Comparison of ENCODE assay signal across 9 cellular contexts in genomic region chr14:100104523-100105300, GRCh38. TPM values are rescaled to one million over a fixed set of nuclear protein-coding genes. Genes with fewer than 3 reads are reported as not detected.
DNase-seq lines count a peak whose midpoint lies in the region; ATAC-seq and TF ChIP-seq lines count a peak whose summit lies in the region.
"Had no signal": no experiment of that assay in that cellular context is flagged by ENCODE, and none has a peak within 500 bp of the region (broad histone marks: within the 10 kb centered on the region; RNA-seq: fewer than 3 reads in every experiment).

No MANE protein-coding gene starts in this region.

- in situ Hi-C loops in SK-MEL-5 (cut with HindIII; ENCODE audit: low pct_unique_long_range_greater_than_20kb, low sequenced_read_pairs) = no loop called here

- DNase-seq in SK-MEL-5 (ENCODE audit: low read depth, low spot score) (peak; percentile 48), smooth muscle cell of the brain vasculature (ENCODE audit: low read depth, low spot score) (peak; percentile 73), neuronal stem cell (ENCODE audit: low spot score) (no peak), NCI-H2081 (lab: John Stamatoyannopoulos, UW) (no peak), substantia nigra (lab: John Stamatoyannopoulos, UW) (no peak)
- no peak for DNase-seq in effector memory CD8-positive, alpha-beta T cell

- H3K9me3 Mint-ChIP-seq in effector memory CD8-positive, alpha-beta T cell = no peaks in the 10 kb centered on the region

- no peak overlapping the region for H2BK15ac ChIP-seq in neuronal stem cell (ENCODE audit: low read length)

- no peaks in the 10 kb centered on the region for H3K27me3 ChIP-seq in neuronal stem cell (ENCODE audit: control insufficient read depth in 3 of 3, insufficient read depth in 3 of 3, low read depth in 1 of 3, low read length in 3 of 3)

- no peak overlapping the region for H2BK5ac ChIP-seq in neuronal stem cell (ENCODE audit: low read length)

- H3K4ac ChIP-seq in neuronal stem cell (ENCODE audit: low read length) = no peak overlapping the region

- H3K14ac ChIP-seq in neuronal stem cell (ENCODE audit: low read length) = no peak overlapping the region

- H2AFZ ChIP-seq in neuronal stem cell (ENCODE audit: low read length) = no peak overlapping the region

- H3K23ac ChIP-seq in neuronal stem cell (ENCODE audit: low read depth, low read length, poor library complexity) = no peak overlapping the region

- H3K4me1 Mint-ChIP-seq in effector memory CD8-positive, alpha-beta T cell (ENCODE audit: low read depth in 2 of 2) = peaks cover 76 to 81% of the 10 kb centered on the region in 2 donors

- H3K27ac ChIP-seq in neuronal stem cell (replicated peaks; ENCODE audit: low read length) (no peak overlapping the region), substantia nigra (ENCODE audit: low read depth, low read length, poor library complexity, severe bottlenecking) (no peak overlapping the region)

- H4K8ac ChIP-seq in neuronal stem cell (ENCODE audit: low read depth, low read length) = no peak overlapping the region

- no peak for ATAC-seq in effector memory CD8-positive, alpha-beta T cell (replicated peaks)
- no peak for ATAC-seq in HG03354 (IDR thresholded peaks at IDR 0.05; ENCODE audit: poor library complexity, severe bottlenecking, unreplicated experiment)

- H4K91ac ChIP-seq in neuronal stem cell (ENCODE audit: low read depth, low read length, poor library complexity) = no peak overlapping the region

- H3K79me1 ChIP-seq in neuronal stem cell (ENCODE audit: low read depth, low read length) = peaks cover 7% of the 10 kb centered on the region

- peaks cover 0 to 4% of the 10 kb centered on the region in 2 donors for H3K4me1 ChIP-seq in neuronal stem cell (ENCODE audit: control insufficient read depth in 2 of 2, insufficient read depth in 1 of 2, low read depth in 1 of 2, low read length in 2 of 2)

- no CpG with 5 or more reads among the region's 7 CpGs for WGBS in neuronal stem cell (ENCODE audit: extremely low coverage in 2 of 2, insufficient read length in 2 of 2, insufficient replicate concordance in 1 of 2), 2 donors

- H3K4me3 ChIP-seq in neuronal stem cell (ENCODE audit: low read length in 2 of 2) = no peak overlapping the region

- no peak overlapping the region for H2BK12ac ChIP-seq in neuronal stem cell (ENCODE audit: low read length)

- peak overlapping the region; percentile 40 to 76 for H3K4me3 Mint-ChIP-seq in effector memory CD8-positive, alpha-beta T cell

- peaks cover 8 to 36% of the 10 kb centered on the region in 2 donors for H3K36me3 ChIP-seq in neuronal stem cell (replicated peaks in 1 of 2; ENCODE audit: control insufficient read depth in 2 of 2, insufficient read depth in 2 of 2, low read length in 2 of 2)

- no peaks in the 10 kb centered on the region for H3K27me3 Mint-ChIP-seq in effector memory CD8-positive, alpha-beta T cell
- H3K27me3 Mint-ChIP-seq: progenitor cell of endocrine pancreas had no signal

- no peak overlapping the region for H2AK5ac ChIP-seq in neuronal stem cell (ENCODE audit: low read depth, low read length)

- no peak overlapping the region for H2BK120ac ChIP-seq in neuronal stem cell (ENCODE audit: low read depth, low read length)

- H3K4me2 ChIP-seq in neuronal stem cell (ENCODE audit: insufficient read depth, low read length, poor library complexity, severe bottlenecking) = no peak overlapping the region

- peak overlapping the region; percentile 75 to 94 for H3K27ac Mint-ChIP-seq in effector memory CD8-positive, alpha-beta T cell
- H3K27ac Mint-ChIP-seq: progenitor cell of endocrine pancreas had no signal

- TF ChIP-seq CTCF in GM12873 (IDR thresholded peaks at IDR 0.05; ENCODE audit: insufficient read depth, low read depth, low read length, missing control alignments) = peak; percentile 47

- no peak overlapping the region for H3K18ac ChIP-seq in neuronal stem cell (ENCODE audit: low read length)

- H3K9me3 ChIP-seq in neuronal stem cell (replicated peaks in 1 of 2; ENCODE audit: control insufficient read depth in 2 of 2, insufficient read depth in 1 of 2, low read depth in 1 of 2, low read length in 2 of 2) = no peaks in the 10 kb centered on the region

- H3K9ac ChIP-seq in neuronal stem cell (ENCODE audit: low read depth, low read length, poor library complexity) = no peak overlapping the region

- H3K36me3 Mint-ChIP-seq in effector memory CD8-positive, alpha-beta T cell (ENCODE audit: insufficient read depth) = peaks cover 96% of the 10 kb centered on the region

RNA-seq across cellular contexts. Expression of gene EVL, which starts 39.5 kb away (rescaled TPM):
- 22.1 and 26.6 TPM in 2 replicates for total RNA-seq in SK-MEL-5 (2014; rRNA removed; shearing (Covaris generic))
- 23.6 and 30.9 TPM in 2 replicates for polyA plus RNA-seq in SK-MEL-5 (2015; cell fraction: cytosol; rRNA removed)
- 141 and 149 TPM in 2 replicates for polyA plus RNA-seq in SK-MEL-5 (2015; cell fraction: nucleus; rRNA removed)
- 130 TPM for polyA plus RNA-seq in neuronal stem cell (2013, experiment 1 of 2)
- 124 TPM for polyA plus RNA-seq in neuronal stem cell (2013, experiment 2 of 2)

RNA-seq across cellular contexts. Expression of gene DEGS2, which starts 54.7 kb away (rescaled TPM):
- total RNA-seq in SK-MEL-5 (2014; rRNA removed; shearing (Covaris generic)) = not detected in 2 replicates
- polyA plus RNA-seq in SK-MEL-5 (2015; cell fraction: cytosol; rRNA removed) = not detected in 2 replicates
- polyA plus RNA-seq in SK-MEL-5 (2015; cell fraction: nucleus; rRNA removed) = not detected in 2 replicates
- 0.11 TPM for polyA plus RNA-seq in neuronal stem cell (2013, experiment 1 of 2)
- polyA plus RNA-seq in neuronal stem cell (2013, experiment 2 of 2) = 0.07 TPM

Comparison
In these comparisons a context has a peak if more than half of its experiments do, and no peak if none do; other contexts are left out.
1. DNase-seq: peak in SK-MEL-5 (single experiment) and smooth muscle cell of the brain vasculature (single experiment); none in effector memory CD8-positive, alpha-beta T cell (0 of 3), neuronal stem cell (single experiment), NCI-H2081 (0 of 2) and substantia nigra (0 of 49).